3 cellular contexts compared by ENCODE assay signal in the genomic region with DNA sequence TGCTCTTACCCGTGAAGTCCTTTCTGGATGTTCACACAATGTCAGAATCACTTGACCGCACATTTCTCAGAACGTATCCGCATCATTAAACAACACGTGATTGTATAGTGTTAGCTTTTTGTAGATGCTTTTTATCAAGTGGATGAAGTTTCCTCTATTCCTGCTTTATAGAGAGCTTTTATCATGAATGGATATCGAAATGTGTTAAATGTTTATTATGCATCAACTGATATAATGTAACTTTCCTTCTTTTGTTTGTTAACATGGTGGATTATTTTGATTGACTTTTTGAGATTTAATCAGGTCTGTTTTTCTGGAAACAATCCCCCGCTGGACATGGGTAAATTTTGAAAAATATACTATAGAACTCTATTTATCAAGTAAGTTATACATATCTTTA. TPM values are rescaled to one million over a fixed set of nuclear protein-coding genes. Genes with fewer than 3 reads are reported as not detected.
"Had no signal": no experiment of that assay in that cellular context is flagged by ENCODE, and none has a peak within 500 bp of the region (broad histone marks: within the 10 kb centered on the region; RNA-seq: fewer than 3 reads in every experiment).

Gene OR2A7, minus strand, starts transcription at position 101 of the 400 bp plus-strand sequence. CDS start 5,164 bp downstream, outside the sequence.

RNA-seq across cellular contexts. Expression of gene OR2A7, which starts in this region (rescaled TPM):
- total RNA-seq: LHCN-M2, SK-MEL-5 had no signal
- polyA plus RNA-seq: SK-N-SH had no signal
